Comparison of ENCODE assay signal across 8 cellular contexts in the genomic region with DNA sequence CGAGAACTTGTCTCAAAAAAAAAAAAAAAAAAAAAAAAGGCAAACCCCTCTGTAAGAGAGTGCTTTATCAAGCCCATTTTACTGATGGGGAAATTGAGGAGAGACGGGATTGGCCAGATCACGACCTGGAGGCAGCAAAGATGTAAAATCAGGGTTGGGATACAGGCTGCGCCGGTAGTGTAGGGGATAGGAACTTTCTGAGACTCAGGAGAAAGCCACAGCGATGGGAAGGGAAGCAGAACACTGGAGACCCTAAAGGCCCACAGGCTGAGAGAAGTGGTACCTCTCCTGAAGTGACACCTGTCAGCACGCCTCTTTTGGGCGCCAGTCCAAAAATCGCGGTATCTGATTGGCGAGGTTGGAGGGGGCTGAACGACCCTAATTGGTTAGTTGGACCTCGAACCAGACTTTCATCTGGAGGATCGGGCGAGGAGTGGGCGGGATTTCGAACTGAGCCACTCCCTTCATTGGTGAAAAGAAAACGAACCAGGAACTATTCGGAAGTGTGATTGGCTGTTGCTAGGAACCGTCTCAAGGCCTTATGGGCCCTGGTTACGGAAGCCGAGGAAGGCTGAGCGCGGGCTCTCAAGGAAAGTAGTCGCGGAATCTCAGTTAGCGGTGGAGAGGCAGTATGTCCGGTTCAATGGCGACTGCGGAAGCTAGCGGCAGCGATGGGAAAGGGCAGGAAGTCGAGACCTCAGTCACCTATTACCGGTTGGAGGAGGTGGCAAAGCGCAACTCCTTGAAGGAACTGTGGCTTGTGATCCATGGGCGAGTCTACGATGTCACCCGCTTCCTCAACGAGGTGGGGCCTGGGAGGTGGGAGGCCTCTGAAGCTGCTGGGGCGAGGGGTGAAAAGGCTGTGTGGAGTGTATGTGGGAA. TPM values are rescaled to one million over a fixed set of nuclear protein-coding genes. Genes with fewer than 3 reads are reported as not detected.
DNase-seq lines count a peak whose midpoint lies in the region; ATAC-seq and TF ChIP-seq lines count a peak whose summit lies in the region.

A gene with protein sequence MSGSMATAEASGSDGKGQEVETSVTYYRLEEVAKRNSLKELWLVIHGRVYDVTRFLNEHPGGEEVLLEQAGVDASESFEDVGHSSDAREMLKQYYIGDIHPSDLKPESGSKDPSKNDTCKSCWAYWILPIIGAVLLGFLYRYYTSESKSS (plus strand): TSS at position 567 of the 882 bp plus-strand sequence. CDS start 65 bp downstream, at position 632.

- H3K4me1 ChIP-seq in PC-9 (replicated peaks; ENCODE audit: insufficient read depth) (peaks cover 8% of the 10 kb centered on the region; the same call in 1 of the 2 replicates), mucosa of rectum (ENCODE audit: control insufficient read depth in 2 of 2, insufficient read depth in 2 of 2, low read length in 2 of 2) (peaks cover 6 to 10% of the 10 kb centered on the region in 2 donors)

- H3K9me3 ChIP-seq in PC-9 (ENCODE audit: insufficient read depth, low read depth) = no peaks in the 10 kb centered on the region
- H3K9me3 ChIP-seq in mucosa of rectum (ENCODE audit: control insufficient read depth in 2 of 2, low read length in 2 of 2) = peaks cover 0 to 4% of the 10 kb centered on the region in 2 donors

- H3K79me2 ChIP-seq in PC-9 (ENCODE audit: low read depth) = peaks cover 48% of the 10 kb centered on the region

- intact Hi-C loops in PC-9 (cut with micrococcal nuclease; ENCODE audit: unreplicated experiment) = loop anchor here (10.0 kb wide), 1 partner anchor 141 kb away; a partner anchor contains a TSS

- peaks cover 34% of the 10 kb centered on the region for H3F3A ChIP-seq in PC-9 (ENCODE audit: insufficient read depth, low read depth)

- ATAC-seq in GM21619 (IDR thresholded peaks at IDR 0.05; ENCODE audit: unreplicated experiment) = peak; percentile 95

- H3K27me3 ChIP-seq in PC-9 (ENCODE audit: insufficient read depth, low read depth) (no peaks in the 10 kb centered on the region), mucosa of rectum (ENCODE audit: control insufficient read depth in 2 of 2, insufficient read depth in 2 of 2, low read length in 2 of 2) (no peaks in the 10 kb centered on the region)

- peak within 1 kb of the TSS; percentile 82 for H3K4me3 ChIP-seq in Jurkat, Clone E6-1 (ENCODE audit: low read length)
- peak within 1 kb of the TSS; percentile 86 for H3K4me3 ChIP-seq in PC-9
- H3K4me3 ChIP-seq in mucosa of rectum (ENCODE audit: low read length in 2 of 2) = peak within 1 kb of the TSS; percentile 80 to 100

- H3K36me3 ChIP-seq in PC-9 (ENCODE audit: low read depth) (peaks cover 26% of the 10 kb centered on the region), mucosa of rectum (ENCODE audit: control insufficient read depth in 2 of 2, insufficient read depth in 2 of 2, low read length in 2 of 2) (peaks cover 13 to 21% of the 10 kb centered on the region in 2 donors)

- no peak for TF ChIP-seq CTCF in PC-9 (conservative IDR thresholded peaks at IDR 0.05)

- H3K4me2 ChIP-seq in PC-9 = peak within 1 kb of the TSS; percentile 90

- no peaks in the 10 kb centered on the region; the same call in 1 of the 2 replicates for H4K20me1 ChIP-seq in PC-9 (ENCODE audit: insufficient read depth)

- peak within 1 kb of the TSS; percentile 86 for H2AFZ ChIP-seq in PC-9

- POLR2A ChIA-PET in PC-9 (lab: Charles Lee; ENCODE audit: unreplicated experiment) = no interaction called here

- no peaks in the 10 kb centered on the region for H3K9me2 ChIP-seq in PC-9 (ENCODE audit: insufficient read depth)

- CTCF ChIA-PET in PC-9 (lab: Charles Lee) = interaction anchor here (1.2 kb wide), 1 partner anchor 28 kb away, joined by 3 read pairs; no protein-coding TSS in a partner anchor

- H3K27ac ChIP-seq in PC-9 = peak within 1 kb of the TSS; percentile 63
- H3K27ac ChIP-seq in mucosa of rectum (ENCODE audit: low read depth in 2 of 2, low read length in 2 of 2) = peak within 1 kb of the TSS; percentile 88 to 92

- no TSS peak for BruUV-seq in PC-9 (replicated peaks; lab: Mats Ljungman, UMichigan)

- peak; percentile 88 for TF ChIP-seq POLR2A in erythroblast (IDR thresholded peaks at IDR 0.05; ENCODE audit: low read length)

- peak within 1 kb of the TSS; percentile 76 to 95 for H3K9ac ChIP-seq in mucosa of rectum (ENCODE audit: low read depth in 1 of 2, low read length in 2 of 2)

- DNase-seq in DMS153 (lab: John Stamatoyannopoulos, UW) = peak; percentile 99
- peak; percentile 99 for DNase-seq in Jurkat, Clone E6-1 (ENCODE audit: low read depth, low spot score)
- peak; percentile 94 to 99 for DNase-seq in PC-9
- peak; percentile 92 for DNase-seq in activated T-cell treated with anti-CD3 and anti-CD28 coated beads, Interleukin-2, amount 50 U/mL, for 1 hour
- DNase-seq in erythroblast (lab: John Stamatoyannopoulos, UW) = peak; percentile 96
- DNase-seq in stimulated activated CD8-positive, alpha-beta memory T cell treated with anti-CD3 and anti-CD28 coated beads, Interleukin-4, amount 100 ng/mL, for 48 hours = peak; percentile 96

RNA-seq across cellular contexts. Expression of the gene that starts here (rescaled TPM):
- polyA plus RNA-seq in Jurkat, Clone E6-1 (2012; ENCODE audit: insufficient read depth, insufficient read length) = 166 TPM
- 29.3 and 29.8 TPM in 2 replicates for total RNA-seq in PC-9 (2021)

Comparison
In these comparisons a context has a peak if more than half of its experiments do, and no peak if none do; other contexts are left out.
1. Peak in every context shown above with its lines: DNase-seq, ATAC-seq, H3K4me3 ChIP-seq and H3K27ac ChIP-seq.